ENCODE assay signal across 9 cellular contexts in genomic region chr10:15824498-15824897, GRCh38. TPM values are rescaled to one million over a fixed set of nuclear protein-coding genes. Genes with fewer than 3 reads are reported as not detected.
DNase-seq lines count a peak whose midpoint lies in the region; ATAC-seq and TF ChIP-seq lines count a peak whose summit lies in the region.
"Had no signal": no experiment of that assay in that cellular context is flagged by ENCODE, and none has a peak within 500 bp of the region (broad histone marks: within the 10 kb centered on the region; RNA-seq: fewer than 3 reads in every experiment).

No MANE protein-coding gene starts in this region.

- no peaks in the 10 kb centered on the region for H3F3A ChIP-seq in PC-3 (ENCODE audit: low read length, unreplicated experiment)

- no peaks in the 10 kb centered on the region for H3K27me3 ChIP-seq in cardiac muscle cell
- H3K27me3 ChIP-seq in PC-3 (ENCODE audit: low read length): no peaks in the 10 kb centered on the region
- H3K27me3 ChIP-seq in transverse colon: no peaks in the 10 kb centered on the region
- no peaks in the 10 kb centered on the region for H3K27me3 ChIP-seq in HAP-1 (ENCODE audit: low read depth)

- H3K4me3 ChIP-seq in cardiac muscle cell (no peak overlapping the region), PC-3 (ENCODE audit: low read length) (no peak overlapping the region), transverse colon (no peak overlapping the region), HAP-1 (no peak overlapping the region)

- peaks cover 9% of the 10 kb centered on the region for H3K36me3 ChIP-seq in cardiac muscle cell
- no peaks in the 10 kb centered on the region for H3K36me3 ChIP-seq in PC-3 (ENCODE audit: low read depth, low read length)
- H3K36me3 ChIP-seq in transverse colon: peaks cover 0 to 13% (median 0%) of the 10 kb centered on the region in 4 donors
- peaks cover 3% of the 10 kb centered on the region; the same call in 1 of the 2 replicates for H3K36me3 ChIP-seq in HAP-1 (replicated peaks)

- H3K9me3 Mint-ChIP-seq in activated T-cell treated with anti-CD3 and anti-CD28 coated beads, Interleukin-2, amount 50 U/mL, for 4 hours: no peaks in the 10 kb centered on the region

- no peak for TF ChIP-seq POLR2A in transverse colon (IDR thresholded peaks at IDR 0.05)

- ATAC-seq in left cardiac atrium: no peak
- ATAC-seq in PC-3: no peak
- no peak for ATAC-seq in activated T-cell treated with anti-CD3 and anti-CD28 coated beads, Interleukin-2, amount 50 U/mL, for 4 hours

- no TSS peak for BruUV-seq in PC-3 (replicated peaks; lab: Mats Ljungman, UMichigan)

- POLR2A ChIA-PET in PC-3 (lab: Charles Lee; ENCODE audit: unreplicated experiment): no interaction called here

- no peak overlapping the region for H3K9ac ChIP-seq in PC-3 (ENCODE audit: low read length)

- no peaks in the 10 kb centered on the region for H4K20me1 ChIP-seq in PC-3 (ENCODE audit: low read length)

- H3K9me3 ChIP-seq in cardiac muscle cell (ENCODE audit: low read depth) (no peaks in the 10 kb centered on the region), PC-3 (ENCODE audit: low read length) (no peaks in the 10 kb centered on the region), transverse colon (no peaks in the 10 kb centered on the region), HAP-1 (no peaks in the 10 kb centered on the region)

- H3K27ac ChIP-seq in cardiac muscle cell: no peak overlapping the region
- no peak overlapping the region for H3K27ac ChIP-seq in PC-3 (ENCODE audit: low read length)
- no peak overlapping the region for H3K27ac ChIP-seq in transverse colon

- in situ Hi-C loops in transverse colon (cut with MboI; ENCODE audit: low pct_ligation_motif_present in 1 of 4, low pct_unique_long_range_greater_than_20kb in 1 of 4, low sequenced_read_pairs in 3 of 4) (loop anchor here (10.0 to 25.0 kb wide), 4 partner anchors 100 to 390 kb away; no protein-coding TSS in a partner anchor), HAP-1 (cut with MboI; ENCODE audit: low sequenced_read_pairs) (no loop called here)

- CTCF ChIA-PET in PC-3 (lab: Charles Lee): no interaction called here

- H3K36me3 Mint-ChIP-seq in activated T-cell treated with anti-CD3 and anti-CD28 coated beads, Interleukin-2, amount 50 U/mL, for 4 hours (ENCODE audit: insufficient read depth): peaks cover 49% of the 10 kb centered on the region

- intact Hi-C loops in left cardiac atrium (cut with DNase I): loop anchor here (5.0 kb wide), 2 partner anchors 387 to 392 kb away; no protein-coding TSS in a partner anchor
- intact Hi-C loops in PC-3 (cut with micrococcal nuclease): loop anchor here (2.0 to 5.0 kb wide), 2 partner anchors 107 to 396 kb away; partner anchors contain the start of gene ITGA8
- intact Hi-C loops in transverse colon (cut with DNase I; ENCODE audit: low total_unique reads): loop anchor here (10.0 kb wide), 1 partner anchor 380 kb away; no protein-coding TSS in a partner anchor

- DNase-seq in cardiac muscle cell (ENCODE audit: low read depth in 1 of 2, low spot score in 1 of 2) (peak in 1 of 2 donors; percentile 54), left cardiac atrium (no peak), PC-3 (peak; percentile 34), fibroblast of the conjunctiva (ENCODE audit: low read depth) (peak; percentile 9), transverse colon (no peak), 8988T (no peak), HAP-1 (ENCODE audit: low spot score in 2 of 2) (no peak)
- no peak for DNase-seq in activated T-cell treated with anti-CD3 and anti-CD28 coated beads, Interleukin-2, amount 50 U/mL, for 4 hours
- DNase-seq: substantia nigra had no signal

- no peaks in the 10 kb centered on the region for H3K4me1 Mint-ChIP-seq in activated T-cell treated with anti-CD3 and anti-CD28 coated beads, Interleukin-2, amount 50 U/mL, for 4 hours (ENCODE audit: low read depth)

- TF ChIP-seq EP300 in transverse colon (IDR thresholded peaks at IDR 0.05; ENCODE audit: low read depth): no peak

- TF ChIP-seq CTCF in cardiac muscle cell (IDR thresholded peaks at IDR 0.05; ENCODE audit: low read depth, low read length) (peak; percentile 50), PC-3 (conservative IDR thresholded peaks at IDR 0.05; ENCODE audit: low read depth, low read length) (peak; percentile 52), transverse colon (IDR thresholded peaks at IDR 0.05) (peak; percentile 39 to 58 (median 51))

- no peak overlapping the region for H3K4me2 ChIP-seq in PC-3 (ENCODE audit: low read length)

- H3K27me3 Mint-ChIP-seq in activated T-cell treated with anti-CD3 and anti-CD28 coated beads, Interleukin-2, amount 50 U/mL, for 4 hours (ENCODE audit: low read depth): no peaks in the 10 kb centered on the region

- H3K4me1 ChIP-seq in cardiac muscle cell (ENCODE audit: low read depth) (no peaks in the 10 kb centered on the region), PC-3 (ENCODE audit: insufficient read depth, low read length) (no peaks in the 10 kb centered on the region), transverse colon (no peaks in the 10 kb centered on the region), HAP-1 (no peaks in the 10 kb centered on the region)

- no peak overlapping the region for H2AFZ ChIP-seq in PC-3 (ENCODE audit: low read length)

- no peaks in the 10 kb centered on the region for H3K79me2 ChIP-seq in PC-3 (ENCODE audit: low read length)

- 70 to 75% methylated on average over 1 of the region's 1 CpG for WGBS in transverse colon (ENCODE audit: low coverage in 1 of 2), 2 donors

- H3K9me2 ChIP-seq in PC-3 (replicated peaks; ENCODE audit: low read length): no peaks in the 10 kb centered on the region

- H3K4me3 Mint-ChIP-seq in activated T-cell treated with anti-CD3 and anti-CD28 coated beads, Interleukin-2, amount 50 U/mL, for 4 hours: no peak overlapping the region

RNA-seq across cellular contexts. Expression of gene MINDY3, which starts 35.8 kb away (rescaled TPM):
- total RNA-seq in cardiac muscle cell: 12.4 and 14.5 TPM in 2 replicates
- 20.4 and 20.6 TPM in 2 replicates for polyA plus RNA-seq in cardiac muscle cell
- 10 to 100 TPM; 19.9 to 29.7 TPM for total RNA-seq in left cardiac atrium
- 9.5 and 9.9 TPM in 2 replicates for total RNA-seq in PC-3 (2014; rRNA removed)
- total RNA-seq in transverse colon: 10 to 100 TPM in 3 of 4 donors, 1 to 10 TPM in 1; 4.2 to 45.3 (median 31.8) TPM
- 10 to 100 TPM; 17.5 to 18.0 (median 17.6) TPM for total RNA-seq in activated T-cell treated with anti-CD3 and anti-CD28 coated beads, Interleukin-2, amount 50 U/mL, for 4 hours

Comparison
In these comparisons a context has a peak if more than half of its experiments do, and no peak if none do; other contexts are left out.
1. DNase-seq: peak in PC-3 (single experiment) and fibroblast of the conjunctiva (single experiment); none in left cardiac atrium (single experiment), transverse colon (single experiment), 8988T (single experiment), activated T-cell treated with anti-CD3 and anti-CD28 coated beads, Interleukin-2, amount 50 U/mL, for 4 hours (single experiment) and HAP-1 (0 of 2).
2. Peak in every context shown above with its lines, with median percentiles within 50 percentile points of each other: CTCF ChIP-seq.